ENCODE assay signal across 1 cellular context in genomic region chr20:46324960-46325703, GRCh38.
TF ChIP-seq lines count a peak whose summit lies in the region.

No MANE protein-coding gene starts in this region.

TF ChIP-seq in HepG2, 621 proteins besides CTCF, POLR2A, EP300 and RAD21 (continued from another document and continues in another):
- no peak for TF ChIP-seq ZNF710 (CRISPR knock-in tag; IDR thresholded peaks at IDR 0.05; ENCODE audit: borderline replicate concordance)
- no peak for TF ChIP-seq MTF2 (CRISPR knock-in tag; IDR thresholded peaks at IDR 0.05; ENCODE audit: borderline replicate concordance)
- TF ChIP-seq ZNF747 (CRISPR knock-in tag; IDR thresholded peaks at IDR 0.05; ENCODE audit: borderline replicate concordance) = no peak
- TF ChIP-seq ONECUT2 (CRISPR knock-in tag; IDR thresholded peaks at IDR 0.05) = no peak
- 0 out of 2 replicates have a peak, but pooled peaks have one; percentile 26 for TF ChIP-seq PRDM15 (CRISPR knock-in tag; IDR thresholded peaks at IDR 0.05)
- TF ChIP-seq MTF1 (CRISPR knock-in tag; IDR thresholded peaks at IDR 0.05) = no peak
- no peak for TF ChIP-seq WIZ (CRISPR knock-in tag; IDR thresholded peaks at IDR 0.05)
- no peak for TF ChIP-seq PRMT3 (CRISPR knock-in tag; IDR thresholded peaks at IDR 0.05; ENCODE audit: borderline replicate concordance, low read depth)
- no peak for TF ChIP-seq TMF1 (CRISPR knock-in tag; IDR thresholded peaks at IDR 0.05; ENCODE audit: low read depth)
- TF ChIP-seq CSRNP2 (CRISPR knock-in tag; conservative IDR thresholded peaks at IDR 0.05; ENCODE audit: low read depth) = no peak
- no peak for TF ChIP-seq SRF (IDR thresholded peaks at IDR 0.05; ENCODE audit: low read depth, low read length)
- no peak for TF ChIP-seq ATM (IDR thresholded peaks at IDR 0.05; ENCODE audit: borderline replicate concordance)
- TF ChIP-seq STAG1 (CRISPR knock-in tag; IDR thresholded peaks at IDR 0.05) = peak; percentile 39
- TF ChIP-seq ZNF720 (CRISPR knock-in tag; IDR thresholded peaks at IDR 0.05) = no peak
- TF ChIP-seq PAX8 (CRISPR knock-in tag; IDR thresholded peaks at IDR 0.05; ENCODE audit: borderline replicate concordance) = no peak
- peak; percentile 86 for TF ChIP-seq XRCC5 (optimal IDR thresholded peaks at IDR 0.05; ENCODE audit: low read length)
- TF ChIP-seq IKZF1 (IDR thresholded peaks at IDR 0.05) = no peak
- TF ChIP-seq POGK (CRISPR knock-in tag; conservative IDR thresholded peaks at IDR 0.05) = no peak
- no peak for TF ChIP-seq TEF (CRISPR knock-in tag; IDR thresholded peaks at IDR 0.05)
- TF ChIP-seq SOX6 (IDR thresholded peaks at IDR 0.05) = no peak
- TF ChIP-seq SOX6 (CRISPR knock-in tag; IDR thresholded peaks at IDR 0.05) = no peak
- TF ChIP-seq HOXA7 (CRISPR knock-in tag; IDR thresholded peaks at IDR 0.05) = no peak
- no peak for TF ChIP-seq ZNF691 (CRISPR knock-in tag; IDR thresholded peaks at IDR 0.05; ENCODE audit: borderline replicate concordance, low read depth)
- no peak for TF ChIP-seq KLF6 (CRISPR knock-in tag; IDR thresholded peaks at IDR 0.05)
- TF ChIP-seq ZSCAN22 (CRISPR knock-in tag; IDR thresholded peaks at IDR 0.05) = no peak
- TF ChIP-seq ELF1 (CRISPR knock-in tag; IDR thresholded peaks at IDR 0.05) = no peak
- TF ChIP-seq ZNF550 (CRISPR knock-in tag; IDR thresholded peaks at IDR 0.05; ENCODE audit: borderline replicate concordance) = no peak
- no peak for TF ChIP-seq ZXDC (CRISPR knock-in tag; IDR thresholded peaks at IDR 0.05)
- no peak for TF ChIP-seq ZSCAN21 (CRISPR knock-in tag; IDR thresholded peaks at IDR 0.05; ENCODE audit: borderline replicate concordance)
- TF ChIP-seq POGZ (CRISPR knock-in tag; IDR thresholded peaks at IDR 0.05) = no peak
- no peak for TF ChIP-seq AGO1 (IDR thresholded peaks at IDR 0.05; ENCODE audit: low read depth, low read length, poor library complexity, severe bottlenecking)
- TF ChIP-seq PBX2 (CRISPR knock-in tag; IDR thresholded peaks at IDR 0.05) = no peak
- TF ChIP-seq SRSF4 (IDR thresholded peaks at IDR 0.05; ENCODE audit: low read depth, low read length, poor library complexity, severe bottlenecking) = no peak
- TF ChIP-seq HMGXB3 (CRISPR knock-in tag; IDR thresholded peaks at IDR 0.05; ENCODE audit: borderline replicate concordance) = no peak
- peak; percentile 76 for TF ChIP-seq TEAD3 (CRISPR knock-in tag; optimal IDR thresholded peaks at IDR 0.05; ENCODE audit: borderline replicate concordance)
- TF ChIP-seq ZFP36 (IDR thresholded peaks at IDR 0.05; ENCODE audit: borderline replicate concordance, low read depth, low read length, partially characterized antibody) = no peak
- no peak for TF ChIP-seq ZMAT3 (CRISPR knock-in tag; conservative IDR thresholded peaks at IDR 0.05)
- no peak for TF ChIP-seq CREB1 (IDR thresholded peaks at IDR 0.05)
- TF ChIP-seq CREB1 (CRISPR knock-in tag; IDR thresholded peaks at IDR 0.05) = no peak
- no peak for TF ChIP-seq ZC3H4 (CRISPR knock-in tag; IDR thresholded peaks at IDR 0.05; ENCODE audit: borderline replicate concordance)
- TF ChIP-seq GATAD1 (CRISPR knock-in tag; IDR thresholded peaks at IDR 0.05) = 0 out of 2 replicates have a peak, but pooled peaks have one; percentile 22
- no peak for TF ChIP-seq PITX1 (CRISPR knock-in tag; IDR thresholded peaks at IDR 0.05)
